ENCODE assay signal across 8 cellular contexts in genomic region chr3:11498646-11499045, GRCh38.
DNase-seq lines count a peak whose midpoint lies in the region; ATAC-seq and TF ChIP-seq lines count a peak whose summit lies in the region.

No MANE protein-coding gene starts in this region.

- peak overlapping the region; percentile 43 for H3K4me2 ChIP-seq in HCT116 (ENCODE audit: low read length)

- H3K27ac ChIP-seq in HCT116 (ENCODE audit: low read depth, low read length) (0 out of 2 replicates have a peak overlapping the region, but pooled peaks have one; percentile 8), RWPE2 (ENCODE audit: poor library complexity, severe bottlenecking) (peak overlapping the region; percentile 88)

- H3K4me1 ChIP-seq in HCT116 (ENCODE audit: control insufficient read depth in 1 of 2, insufficient read depth in 2 of 2, low read length in 2 of 2) (peaks cover 14 to 16% of the 10 kb centered on the region in 2 experiments), RWPE2 (ENCODE audit: insufficient read depth, poor library complexity, severe bottlenecking) (peaks cover 21% of the 10 kb centered on the region)

- no peaks in the 10 kb centered on the region for H3K9me2 ChIP-seq in HCT116 (ENCODE audit: insufficient read depth)

- ATAC-seq in HCT116 (peak; percentile 79), RWPE2 (ENCODE audit: low read depth) (peak; percentile 76), HG03025 (IDR thresholded peaks at IDR 0.05; ENCODE audit: low FRiP score, unreplicated experiment) (no peak), GM18498 (IDR thresholded peaks at IDR 0.05; ENCODE audit: unreplicated experiment) (no peak)

- H3K4me3 ChIP-seq in HCT116 (replicated peaks in 1 of 2; ENCODE audit: low read depth in 1 of 2, low read length in 2 of 2) (no peak overlapping the region), RWPE2 (ENCODE audit: severe bottlenecking) (no peak overlapping the region)

- no peak for TF ChIP-seq CTCF in HCT116 (IDR thresholded peaks at IDR 0.05 in 2 of 3, conservative IDR thresholded peaks at IDR 0.05 in 1 of 3; ENCODE audit: borderline replicate concordance in 1 of 3, insufficient read depth in 1 of 3, low read depth in 2 of 3, low read length in 2 of 3)
- TF ChIP-seq CTCF in RWPE2 (IDR thresholded peaks at IDR 0.05; ENCODE audit: poor library complexity, severe bottlenecking): no peak

- H3K79me2 ChIP-seq in HCT116 (ENCODE audit: insufficient read depth, low read length): no peaks in the 10 kb centered on the region

- POLR2A ChIA-PET in HCT116 (lab: Charles Lee): no interaction called here

- CTCF ChIA-PET in HCT116 (lab: Charles Lee): no interaction called here

- H4K20me1 ChIP-seq in HCT116 (ENCODE audit: insufficient read depth): no peaks in the 10 kb centered on the region

- RAD21 ChIA-PET in HCT116 (lab: Charles Lee; ENCODE audit: low non-redundant PET in 1 of 2, low total read pairs in 2 of 2, uncharacterized antibody in 2 of 2, unreplicated experiment in 2 of 2): no interaction called here

- H3K36me3 ChIP-seq in HCT116 (ENCODE audit: control insufficient read depth in 1 of 2, insufficient read depth in 2 of 2, low read length in 2 of 2) (no peaks in the 10 kb centered on the region), RWPE2 (ENCODE audit: low read depth) (no peaks in the 10 kb centered on the region)

- TF ChIP-seq RAD21 in HCT116 (IDR thresholded peaks at IDR 0.05; ENCODE audit: low read depth): no peak

- H3K9ac ChIP-seq in HCT116 (ENCODE audit: low read length): no peak overlapping the region

- no peak for TF ChIP-seq POLR2A in HCT116 (IDR thresholded peaks at IDR 0.05; ENCODE audit: borderline replicate concordance, extremely low read depth, insufficient read depth, insufficient read length)

- H3K27me3 ChIP-seq in HCT116 (ENCODE audit: insufficient read depth, low read length) (no peaks in the 10 kb centered on the region), RWPE2 (ENCODE audit: insufficient read depth, poor library complexity, severe bottlenecking) (no peaks in the 10 kb centered on the region)

- BruUV-seq in HCT116 (replicated peaks; lab: Mats Ljungman, UMichigan): no TSS peak

- no peak overlapping the region for H2AFZ ChIP-seq in HCT116 (ENCODE audit: low read depth, low read length, poor library complexity, severe bottlenecking)

- H3K9me3 ChIP-seq in HCT116 (ENCODE audit: control insufficient read depth in 1 of 2, insufficient read depth in 1 of 2, low read depth in 1 of 2, low read length in 2 of 2) (no peaks in the 10 kb centered on the region), RWPE2 (ENCODE audit: severe bottlenecking) (no peaks in the 10 kb centered on the region)

- DNase-seq in HCT116 (ENCODE audit: low read depth, low spot score): no peak
- DNase-seq in RWPE2 (ENCODE audit: low spot score): peak; percentile 75
- peak; percentile 28 for DNase-seq in fibroblast of the conjunctiva (ENCODE audit: low read depth)
- peak; percentile 76 for DNase-seq in renal cortical epithelial cell (ENCODE audit: low read depth)
- DNase-seq in activated T-cell treated with anti-CD3 and anti-CD28 coated beads, Interleukin-2, amount 50 U/mL, for 1 hour: no peak
- DNase-seq in GF-D8 (lab: John Stamatoyannopoulos, UW): no peak

- intact Hi-C loops in HCT116 (cut with micrococcal nuclease): no loop called here

TF ChIP-seq in HCT116, 20 proteins besides CTCF, POLR2A, EP300 and RAD21:
- TF ChIP-seq ZFX (IDR thresholded peaks at IDR 0.05) (no peak), ZNF274 (IDR thresholded peaks at IDR 0.05; ENCODE audit: low read depth, low read length) (no peak), SP1 (IDR thresholded peaks at IDR 0.05; ENCODE audit: low read depth) (no peak), CEBPB (IDR thresholded peaks at IDR 0.05; ENCODE audit: low read depth) (no peak), ELF1 (IDR thresholded peaks at IDR 0.05; ENCODE audit: borderline replicate concordance, low read depth) (no peak), YY1 (IDR thresholded peaks at IDR 0.05; ENCODE audit: extremely low read depth, insufficient replicate concordance, low read depth, low read length) (no peak), SIN3A (IDR thresholded peaks at IDR 0.05; ENCODE audit: low read depth) (no peak), ZBTB33 (IDR thresholded peaks at IDR 0.05; ENCODE audit: extremely low read depth, insufficient replicate concordance, low read length) (no peak), EZH2phosphoT487 (IDR thresholded peaks at IDR 0.05; ENCODE audit: borderline replicate concordance) (no peak)

Comparison
In these comparisons a context has a peak if more than half of its experiments do, and no peak if none do; other contexts are left out.
1. ATAC-seq: peak in HCT116 (single experiment) and RWPE2 (single experiment); none in HG03025 (single experiment) and GM18498 (single experiment).
2. DNase-seq: peak in RWPE2 (single experiment), fibroblast of the conjunctiva (single experiment) and renal cortical epithelial cell (single experiment); none in HCT116 (single experiment), activated T-cell treated with anti-CD3 and anti-CD28 coated beads, Interleukin-2, amount 50 U/mL, for 1 hour (single experiment) and GF-D8 (single experiment).